ENCODE assay signal across 8 cellular contexts in genomic region chr1:87436115-87436514, GRCh38.
DNase-seq lines count a peak whose midpoint lies in the region; ATAC-seq, FAIRE-seq and TF ChIP-seq lines count a peak whose summit lies in the region.
"Not testable (repeated sequence)": the region's sequence is repeated elsewhere in the genome, so short reads cannot be mapped to it uniquely, and the experiment has no call there.

No MANE protein-coding gene starts in this region.

- H3F3A ChIP-seq in smooth muscle cell (ENCODE audit: low read depth): not testable (repeated sequence)

- not testable (repeated sequence) for H2AFZ ChIP-seq in K562 (ENCODE audit: low read depth, low read length)
- H2AFZ ChIP-seq in smooth muscle cell (ENCODE audit: low read depth): peak overlapping the region; percentile 72

- not testable (repeated sequence) for H3K9me1 ChIP-seq in K562 (ENCODE audit: control insufficient read depth, insufficient read depth, low read length)

- H3K9ac ChIP-seq in K562 (ENCODE audit: insufficient read depth in 1 of 2, low read depth in 2 of 2, low read length in 2 of 2): not testable (repeated sequence)
- H3K9ac ChIP-seq in smooth muscle cell (ENCODE audit: low read depth): peak overlapping the region; percentile 47

- not testable (repeated sequence) for H3K4me3 ChIP-seq in K562, esophagus squamous epithelium, right atrium auricular region, smooth muscle cell

- H3K79me2 ChIP-seq in K562 (ENCODE audit: control insufficient read depth, insufficient read depth, low read length); smooth muscle cell (ENCODE audit: low read depth): not testable (repeated sequence)

- not testable (repeated sequence) for TF ChIP-seq CTCF in K562 (IDR thresholded peaks at IDR 0.05 in 2 of 3, conservative IDR thresholded peaks at IDR 0.05 in 1 of 3; ENCODE audit: insufficient read depth in 2 of 3, low read depth in 1 of 3, low read length in 3 of 3); esophagus squamous epithelium (IDR thresholded peaks at IDR 0.05); right atrium auricular region (IDR thresholded peaks at IDR 0.05); omental fat pad (IDR thresholded peaks at IDR 0.05); smooth muscle cell (IDR thresholded peaks at IDR 0.05; ENCODE audit: borderline replicate concordance, insufficient read depth, poor library complexity, severe bottlenecking)

- H3K36me3 ChIP-seq in K562 (ENCODE audit: control insufficient read depth, insufficient read depth, low read length); esophagus squamous epithelium; right atrium auricular region; smooth muscle cell (ENCODE audit: low read depth): not testable (repeated sequence)

- ATAC-seq in K562 (peak; percentile 13; the same call in 2 of the 3 replicates), Right ventricle myocardium superior (ENCODE audit: poor library complexity) (peak; percentile 70), omental fat pad (ENCODE audit: low FRiP score) (peak; percentile 41)

- H4K20me1 ChIP-seq in K562 (replicated peaks; ENCODE audit: control insufficient read depth, insufficient read depth, low read length); smooth muscle cell (ENCODE audit: low read depth): not testable (repeated sequence)

- 2% methylated on average over 8 of the region's 8 CpGs for WGBS in K562 (ENCODE audit: insufficient coverage, low coverage, missing lambda C conversion rate)
- 46 to 68% methylated on average over 8 of the region's 8 CpGs for WGBS in esophagus squamous epithelium, 2 donors
- 20% methylated on average over 8 of the region's 8 CpGs for WGBS in smooth muscle cell (ENCODE audit: low lambda C conversion rate)

- in situ Hi-C loops in SK-MEL-5 (cut with HindIII; ENCODE audit: low pct_unique_long_range_greater_than_20kb, low sequenced_read_pairs); K562 (cut with MboI): not testable (repeated sequence)

- H3K4me1 ChIP-seq in K562 (replicated peaks in 1 of 2; ENCODE audit: control insufficient read depth in 2 of 2, insufficient read depth in 2 of 2, low read length in 2 of 2): peaks cover 0 to 16% of the 10 kb centered on the region in 2 experiments; a peak in 3 of 5 replicates
- H3K4me1 ChIP-seq in esophagus squamous epithelium: peaks cover 0 to 60% (median 0%) of the 10 kb centered on the region in 3 donors
- peaks cover 0 to 16% of the 10 kb centered on the region in 2 donors for H3K4me1 ChIP-seq in right atrium auricular region
- peaks cover 19% of the 10 kb centered on the region for H3K4me1 ChIP-seq in smooth muscle cell (ENCODE audit: low read depth)

- CTCF ChIA-PET in K562 (lab: Yijun Ruan, JAX; ENCODE audit: low intra/inter-chr PET ratio): not testable (repeated sequence)

- not testable (repeated sequence) for H3K27me3 ChIP-seq in K562 (ENCODE audit: control insufficient read depth in 2 of 2, insufficient read depth in 2 of 2, low read length in 2 of 2); esophagus squamous epithelium; right atrium auricular region; smooth muscle cell (ENCODE audit: low read depth)

- not testable (repeated sequence) for TF ChIP-seq EP300 in K562 (IDR thresholded peaks at IDR 0.05; ENCODE audit: low read length)

- DNase-seq in COLO829 (ENCODE audit: low spot score): peak; percentile 9
- DNase-seq in SK-MEL-5 (ENCODE audit: low read depth, low spot score): peak; percentile 52
- peak in 1 of 4 experiments; percentile 17 for DNase-seq in K562 (ENCODE audit: extremely low read depth in 1 of 4, low spot score in 3 of 4)
- not testable (repeated sequence) for DNase-seq in esophagus squamous epithelium (lab: John Stamatoyannopoulos, UW); Right ventricle myocardium superior; right atrium auricular region (ENCODE audit: low spot score); omental fat pad (ENCODE audit: low spot score); smooth muscle cell (lab: John Stamatoyannopoulos, UW; ENCODE audit: unreplicated experiment)

- not testable (repeated sequence) for H3K9me3 ChIP-seq in K562 (replicated peaks; ENCODE audit: control insufficient read depth, insufficient read depth, low read depth, low read length); esophagus squamous epithelium; right atrium auricular region; smooth muscle cell (replicated peaks; ENCODE audit: low read depth)

- intact Hi-C loops in K562 (cut with micrococcal nuclease); esophagus squamous epithelium (cut with DNase I); Right ventricle myocardium superior (cut with DNase I): not testable (repeated sequence)

- not testable (repeated sequence) for FAIRE-seq in K562 (lab: Jason Lieb, UNC)

- H3K4me2 ChIP-seq in K562 (ENCODE audit: insufficient read depth, low read length): peak overlapping the region; percentile 16; the same call in 1 of the 2 replicates
- H3K4me2 ChIP-seq in smooth muscle cell: peak overlapping the region; percentile 77

- POLR2A ChIA-PET in K562 (lab: Yijun Ruan, JAX): interaction anchor here (0.8 kb wide), 1 partner anchor 55 kb away, joined by 3 read pairs; no protein-coding TSS in a partner anchor

- not testable (repeated sequence) for H3K27ac ChIP-seq in K562 (ENCODE audit: extremely low read depth, low read depth, low read length)
- H3K27ac ChIP-seq in esophagus squamous epithelium (peak overlapping the region in 3 of 4 donors; percentile 4 to 57 (median 41)), right atrium auricular region (peak overlapping the region; percentile 11 to 72), smooth muscle cell (ENCODE audit: low read depth) (peak overlapping the region; percentile 88)

- not testable (repeated sequence) for TF ChIP-seq RAD21 in K562 (CRISPR knock-in tag; conservative IDR thresholded peaks at IDR 0.05 in 1 of 2, IDR thresholded peaks at IDR 0.05 in 1 of 2)

- TF ChIP-seq POLR2A in K562 (conservative IDR thresholded peaks at IDR 0.05); esophagus squamous epithelium (IDR thresholded peaks at IDR 0.05): not testable (repeated sequence)

- not testable (repeated sequence) for BruUV-seq in K562 (replicated peaks; lab: Mats Ljungman, UMichigan)

TF ChIP-seq in K562, 482 proteins besides CTCF, POLR2A, EP300 and RAD21:
- TF ChIP-seq CBFA2T2 (conservative IDR thresholded peaks at IDR 0.05): 0 out of 2 replicates have a peak, but pooled peaks have one; percentile 10
- TF ChIP-seq FOSL1 (tag; conservative IDR thresholded peaks at IDR 0.05): peak; percentile 10; the same call in 1 of the 2 replicates
- peak; percentile 26; the same call in 1 of the 2 replicates for TF ChIP-seq TEAD4 (IDR thresholded peaks at IDR 0.05; ENCODE audit: low read length)
- not testable (repeated sequence) for TF ChIP-seq TEAD4 (CRISPR knock-in tag; IDR thresholded peaks at IDR 0.05; ENCODE audit: borderline replicate concordance)
- peak; percentile 23; the same call in 1 of the 2 replicates for TF ChIP-seq TAL1 (IDR thresholded peaks at IDR 0.05)

Comparison
In these comparisons a context has a peak if more than half of its experiments do, and no peak if none do; other contexts are left out.
1. ATAC-seq: peak in every context shown above with its lines; median percentile 70 in Right ventricle myocardium superior; 41 in omental fat pad; 13 in K562.